In genomic region chr3:123719101-123719751, GRCh38 we compare ENCODE assay signal across 8 cellular contexts.
A peak's percentile ranks its signal among the peaks of the same experiment; 100 is the strongest.
DNase-seq lines count a peak whose midpoint lies in the region; ATAC-seq, FAIRE-seq and TF ChIP-seq lines count a peak whose summit lies in the region.
"Not testable (repeated sequence)": the region's sequence is repeated elsewhere in the genome, so short reads cannot be mapped to it uniquely, and the experiment has no call there.

No MANE protein-coding gene starts in this region.

- peaks cover 12 to 48% (median 18%) of the 10 kb centered on the region in 3 donors for H3K4me1 ChIP-seq in esophagus squamous epithelium
- H3K4me1 ChIP-seq in lower lobe of right lung = peaks cover 19% of the 10 kb centered on the region

- TF ChIP-seq POLR2A in esophagus squamous epithelium (IDR thresholded peaks at IDR 0.05) = not testable (repeated sequence)

- H3K4me1 Mint-ChIP-seq in activated T-cell treated with anti-CD3 and anti-CD28 coated beads, Interleukin-2, amount 50 U/mL, for 72 hours (ENCODE audit: low read depth) = not testable (repeated sequence)

- H3K9me3 ChIP-seq in esophagus squamous epithelium, lower lobe of right lung: not testable (repeated sequence)

- not testable (repeated sequence) for H3K27ac Mint-ChIP-seq in activated T-cell treated with anti-CD3 and anti-CD28 coated beads, Interleukin-2, amount 50 U/mL, for 72 hours

- H3K4me3 Mint-ChIP-seq in activated T-cell treated with anti-CD3 and anti-CD28 coated beads, Interleukin-2, amount 50 U/mL, for 72 hours = not testable (repeated sequence)

- H3K27ac ChIP-seq in esophagus squamous epithelium = peak overlapping the region; percentile 45 to 76 (median 72)
- not testable (repeated sequence) for H3K27ac ChIP-seq in lower lobe of right lung

- not testable (repeated sequence) for H3K9me3 Mint-ChIP-seq in activated T-cell treated with anti-CD3 and anti-CD28 coated beads, Interleukin-2, amount 50 U/mL, for 72 hours

- H3K36me3 Mint-ChIP-seq in activated T-cell treated with anti-CD3 and anti-CD28 coated beads, Interleukin-2, amount 50 U/mL, for 72 hours (ENCODE audit: insufficient read depth in 2 of 2) = not testable (repeated sequence)

- FAIRE-seq in GM19239 (lab: Jason Lieb, UNC) = peak; percentile 90

- not testable (repeated sequence) for H3K36me3 ChIP-seq in esophagus squamous epithelium, lower lobe of right lung

- WGBS in esophagus squamous epithelium, 2 donors = 19 to 38% methylated on average over 7 to 10 of the region's 15 CpGs

- H3K27me3 ChIP-seq in esophagus squamous epithelium; lower lobe of right lung (ENCODE audit: low read depth): not testable (repeated sequence)

- not testable (repeated sequence) for H3K27me3 Mint-ChIP-seq in activated T-cell treated with anti-CD3 and anti-CD28 coated beads, Interleukin-2, amount 50 U/mL, for 72 hours (ENCODE audit: low read depth)

- TF ChIP-seq CTCF in AG10803 (conservative IDR thresholded peaks at IDR 0.05; ENCODE audit: low read length) = peak; percentile 75
- TF ChIP-seq CTCF in esophagus squamous epithelium (IDR thresholded peaks at IDR 0.05) = peak; percentile 26 to 63 (median 44)
- peak; percentile 74 for TF ChIP-seq CTCF in lower lobe of right lung (IDR thresholded peaks at IDR 0.05)

- H3K4me3 ChIP-seq in AG10803 (ENCODE audit: low read length); esophagus squamous epithelium; lower lobe of right lung: not testable (repeated sequence)

- intact Hi-C loops in esophagus squamous epithelium (cut with DNase I); lower lobe of right lung (cut with DNase I): not testable (repeated sequence)

- ATAC-seq in activated T-cell treated with anti-CD3 and anti-CD28 coated beads, Interleukin-2, amount 50 U/mL, for 72 hours (replicated peaks in 1 of 2) = peak; percentile 47 to 50
- peak; percentile 87 to 90 for ATAC-seq in lower lobe of right lung

- DNase-seq in AG10803 (ENCODE audit: low read depth) (peak; percentile 75), GM19239 (ENCODE audit: insufficient read length, low spot score) (peak; percentile 16), NCI-H146 treated with DMSO at 0.1 percent for 48 hours (lab: John Stamatoyannopoulos, UW; ENCODE audit: unreplicated experiment) (peak; percentile 29), SHP77 treated with DMSO at 0.1 percent for 48 hours (lab: John Stamatoyannopoulos, UW) (peak; percentile 4), lower lobe of right lung (peak; percentile 82)
- peak; percentile 48 to 50 for DNase-seq in activated T-cell treated with anti-CD3 and anti-CD28 coated beads, Interleukin-2, amount 50 U/mL, for 72 hours
- DNase-seq in esophagus squamous epithelium (lab: John Stamatoyannopoulos, UW) = not testable (repeated sequence)
- DNase-seq in stimulated activated CD4-positive, alpha-beta T cell treated with anti-CD3 and anti-CD28 coated beads, Interleukin-12 subunit alpha, Interleukin-12 subunit beta, amount 100 ng/mL, for 4 hours = peak; percentile 30
